10 cellular contexts compared by ENCODE assay signal in the genomic region with DNA sequence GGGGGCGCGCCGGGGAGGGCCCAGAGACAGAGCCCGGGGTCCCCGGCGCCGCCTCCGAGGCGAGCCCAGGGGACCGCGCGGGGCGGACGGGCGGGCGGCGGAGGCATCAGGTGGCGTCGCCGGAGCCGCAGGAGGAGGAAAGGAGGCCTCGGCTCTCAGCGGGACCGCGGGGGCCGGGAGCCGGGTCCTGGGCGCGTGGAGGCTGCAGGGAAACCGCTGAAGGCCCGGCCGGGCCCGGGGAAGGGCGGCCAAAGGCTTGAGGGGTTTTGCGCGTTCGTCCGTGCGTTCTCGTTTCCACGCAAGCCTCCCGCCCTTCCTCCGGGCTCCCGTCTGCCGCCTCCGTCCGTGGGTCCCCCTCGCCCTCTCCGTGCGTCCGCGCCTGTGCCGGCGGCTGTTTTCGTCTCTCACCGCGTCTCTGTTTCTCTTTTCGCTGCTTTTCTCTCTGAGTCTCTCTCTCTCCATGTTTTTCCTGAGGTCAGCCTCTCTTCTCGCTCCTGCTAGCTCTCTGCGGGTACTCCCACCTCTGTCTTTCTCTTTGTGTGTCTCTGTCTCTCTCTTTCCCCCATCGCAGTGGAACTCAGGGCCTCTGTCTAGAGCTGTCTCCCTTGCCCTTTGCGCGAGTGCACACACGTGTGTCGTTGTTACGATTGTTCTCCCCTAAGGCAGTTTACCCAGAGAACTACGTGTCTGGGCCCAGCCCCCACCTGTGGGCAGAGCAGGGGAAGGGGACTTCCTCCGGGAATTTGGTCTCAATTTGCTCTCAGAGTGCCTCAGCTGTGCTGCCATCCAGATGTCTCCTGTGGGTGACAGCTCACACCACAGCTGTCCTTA. TPM values are rescaled to one million over a fixed set of nuclear protein-coding genes. Genes with fewer than 3 reads are reported as not detected.
DNase-seq lines count a peak whose midpoint lies in the region; ATAC-seq and TF ChIP-seq lines count a peak whose summit lies in the region.
"Had no signal": no experiment of that assay in that cellular context is flagged by ENCODE, and none has a peak within 500 bp of the region (broad histone marks: within the 10 kb centered on the region; RNA-seq: fewer than 3 reads in every experiment).

No MANE protein-coding gene starts in this region.

- H3K4me2 ChIP-seq in GM23338 = peak overlapping the region; percentile 92

- peaks cover 4% of the 10 kb centered on the region; the same call in 2 of the 3 replicates for H3K9me3 Mint-ChIP-seq in GM23338
- no peaks in the 10 kb centered on the region for H3K9me3 Mint-ChIP-seq in activated CD8-positive, alpha-beta memory T cell treated with anti-CD3 and anti-CD28 coated beads, Interleukin-2, amount 10 ng/mL, durations not matched to agents 7 days and 5 days (ENCODE audit: low read depth)
- no peaks in the 10 kb centered on the region for H3K9me3 Mint-ChIP-seq in stimulated activated memory B cell treated with anti-CD40 and anti-IgM and Interleukin-4, amounts not matched to agents 10 μg/mL and 1 μg/mL and 100 μg/mL, for 72 hours

- H3K27me3 Mint-ChIP-seq in GM23338 (ENCODE audit: insufficient read depth, low read depth, poor library complexity) = peaks cover 66% of the 10 kb centered on the region
- no peaks in the 10 kb centered on the region for H3K27me3 Mint-ChIP-seq in activated CD8-positive, alpha-beta memory T cell treated with anti-CD3 and anti-CD28 coated beads, Interleukin-2, amount 10 ng/mL, durations not matched to agents 7 days and 5 days
- H3K27me3 Mint-ChIP-seq in stimulated activated memory B cell treated with anti-CD40 and anti-IgM and Interleukin-4, amounts not matched to agents 10 μg/mL and 1 μg/mL and 100 μg/mL, for 72 hours = no peaks in the 10 kb centered on the region

- no peaks in the 10 kb centered on the region for H3K9me3 ChIP-seq in gastroesophageal sphincter

- H3K27ac Mint-ChIP-seq in GM23338 = no peak overlapping the region
- H3K27ac Mint-ChIP-seq in activated CD8-positive, alpha-beta memory T cell treated with anti-CD3 and anti-CD28 coated beads, Interleukin-2, amount 10 ng/mL, durations not matched to agents 7 days and 5 days = peak overlapping the region; percentile 95
- H3K27ac Mint-ChIP-seq in stimulated activated memory B cell treated with anti-CD40 and anti-IgM and Interleukin-4, amounts not matched to agents 10 μg/mL and 1 μg/mL and 100 μg/mL, for 72 hours = peak overlapping the region; percentile 93

- H3K4me3 ChIP-seq in GM23338 (peak overlapping the region; percentile 72), gastroesophageal sphincter (peak overlapping the region in 1 of 2 donors; percentile 48)

- H3F3A ChIP-seq in GM23338 (replicated peaks; ENCODE audit: low read depth) = no peaks in the 10 kb centered on the region

- H3K36me3 ChIP-seq in GM23338 (ENCODE audit: insufficient read depth) (no peaks in the 10 kb centered on the region), gastroesophageal sphincter (no peaks in the 10 kb centered on the region)
- H3K36me3 ChIP-seq: SJSA1 had no signal

- H4K20me1 ChIP-seq in GM23338 (replicated peaks; ENCODE audit: insufficient read depth) = no peaks in the 10 kb centered on the region; the same call in 1 of the 2 replicates

- peak overlapping the region; percentile 93 for H2AFZ ChIP-seq in GM23338

- peak overlapping the region; percentile 81 for H3K4me3 Mint-ChIP-seq in GM23338
- H3K4me3 Mint-ChIP-seq in activated CD8-positive, alpha-beta memory T cell treated with anti-CD3 and anti-CD28 coated beads, Interleukin-2, amount 10 ng/mL, durations not matched to agents 7 days and 5 days = peak overlapping the region; percentile 100
- H3K4me3 Mint-ChIP-seq in stimulated activated memory B cell treated with anti-CD40 and anti-IgM and Interleukin-4, amounts not matched to agents 10 μg/mL and 1 μg/mL and 100 μg/mL, for 72 hours = peak overlapping the region; percentile 92

- peak; percentile 58 for DNase-seq in GM23338 (ENCODE audit: low spot score)
- peak; percentile 55 for DNase-seq in activated CD8-positive, alpha-beta memory T cell treated with anti-CD3 and anti-CD28 coated beads, Interleukin-2, amount 10 ng/mL, durations not matched to agents 7 days and 5 days
- DNase-seq in iPS-NIHi11 (ENCODE audit: low spot score) = peak; percentile 59
- no peak for DNase-seq in foreskin melanocyte
- DNase-seq in SK-N-DZ (ENCODE audit: low spot score) = no peak
- DNase-seq in NOMO-1 (lab: John Stamatoyannopoulos, UW; ENCODE audit: unreplicated experiment in 2 of 2) = no peak

- ATAC-seq in GM23338 (peak; percentile 15), gastroesophageal sphincter (no peak)
- peak; percentile 0 for ATAC-seq in activated CD8-positive, alpha-beta memory T cell treated with anti-CD3 and anti-CD28 coated beads, Interleukin-2, amount 10 ng/mL, durations not matched to agents 7 days and 5 days
- ATAC-seq in stimulated activated memory B cell treated with anti-CD40 and anti-IgM and Interleukin-4, amounts not matched to agents 10 μg/mL and 1 μg/mL and 100 μg/mL, for 72 hours = peak; percentile 17
- ATAC-seq: HCT116 had no signal

- no peak for TF ChIP-seq POLR2A in gastroesophageal sphincter (IDR thresholded peaks at IDR 0.05)

- H3K27me3 ChIP-seq in GM23338 (ENCODE audit: insufficient read depth) (peaks cover 73% of the 10 kb centered on the region), gastroesophageal sphincter (peaks cover 96% of the 10 kb centered on the region)

- H3K9me2 ChIP-seq in GM23338 (ENCODE audit: insufficient read depth) = no peaks in the 10 kb centered on the region

- CTCF ChIA-PET in activated CD8-positive, alpha-beta memory T cell treated with anti-CD3 and anti-CD28 coated beads, Interleukin-2, amount 10 ng/mL, durations not matched to agents 7 days and 5 days (lab: Charles Lee) = interaction anchor here (1.0 to 6.9 kb wide), 9 partner anchors 11 to 205 kb away, joined by 3 to 50 read pairs (median 5); no protein-coding TSS in a partner anchor

- peaks cover 7% of the 10 kb centered on the region for H3K4me1 Mint-ChIP-seq in GM23338
- peaks cover 68% of the 10 kb centered on the region for H3K4me1 Mint-ChIP-seq in activated CD8-positive, alpha-beta memory T cell treated with anti-CD3 and anti-CD28 coated beads, Interleukin-2, amount 10 ng/mL, durations not matched to agents 7 days and 5 days
- H3K4me1 Mint-ChIP-seq in stimulated activated memory B cell treated with anti-CD40 and anti-IgM and Interleukin-4, amounts not matched to agents 10 μg/mL and 1 μg/mL and 100 μg/mL, for 72 hours = peaks cover 68% of the 10 kb centered on the region

- no peak for TF ChIP-seq EP300 in gastroesophageal sphincter (IDR thresholded peaks at IDR 0.05)

- no peaks in the 10 kb centered on the region for H3K79me2 ChIP-seq in GM23338 (replicated peaks; ENCODE audit: insufficient read depth)

- peaks cover 10% of the 10 kb centered on the region for H3K4me1 ChIP-seq in GM23338 (ENCODE audit: insufficient read depth)
- H3K4me1 ChIP-seq in gastroesophageal sphincter = peaks cover 0 to 34% (median 26%) of the 10 kb centered on the region in 3 donors

- TF ChIP-seq CTCF in GM23338 (conservative IDR thresholded peaks at IDR 0.05; ENCODE audit: low read depth in 2 of 2) (no peak), gastroesophageal sphincter (IDR thresholded peaks at IDR 0.05) (no peak)

- 4 to 11% methylated on average over 25 to 30 of the region's 68 CpGs for WGBS in gastroesophageal sphincter (ENCODE audit: low coverage in 1 of 2), 2 donors

- peaks cover 4% of the 10 kb centered on the region; the same call in 1 of the 3 replicates for H3K36me3 Mint-ChIP-seq in GM23338 (ENCODE audit: low read depth)
- peaks cover 52% of the 10 kb centered on the region for H3K36me3 Mint-ChIP-seq in activated CD8-positive, alpha-beta memory T cell treated with anti-CD3 and anti-CD28 coated beads, Interleukin-2, amount 10 ng/mL, durations not matched to agents 7 days and 5 days
- peaks cover 62% of the 10 kb centered on the region for H3K36me3 Mint-ChIP-seq in stimulated activated memory B cell treated with anti-CD40 and anti-IgM and Interleukin-4, amounts not matched to agents 10 μg/mL and 1 μg/mL and 100 μg/mL, for 72 hours

- H3K27ac ChIP-seq in GM23338 (ENCODE audit: low read depth) (no peak overlapping the region), gastroesophageal sphincter (no peak overlapping the region)
- H3K27ac ChIP-seq: SJSA1 had no signal

TF ChIP-seq in GM23338, 12 proteins besides CTCF, POLR2A, EP300 and RAD21:
- TF ChIP-seq EZH2 (IDR thresholded peaks at IDR 0.05; ENCODE audit: low read depth, unreplicated experiment) = peak; percentile 82
- no peak for TF ChIP-seq EZH2phosphoT487 (IDR thresholded peaks at IDR 0.05; ENCODE audit: unreplicated experiment)
- TF ChIP-seq, protein P1, sequence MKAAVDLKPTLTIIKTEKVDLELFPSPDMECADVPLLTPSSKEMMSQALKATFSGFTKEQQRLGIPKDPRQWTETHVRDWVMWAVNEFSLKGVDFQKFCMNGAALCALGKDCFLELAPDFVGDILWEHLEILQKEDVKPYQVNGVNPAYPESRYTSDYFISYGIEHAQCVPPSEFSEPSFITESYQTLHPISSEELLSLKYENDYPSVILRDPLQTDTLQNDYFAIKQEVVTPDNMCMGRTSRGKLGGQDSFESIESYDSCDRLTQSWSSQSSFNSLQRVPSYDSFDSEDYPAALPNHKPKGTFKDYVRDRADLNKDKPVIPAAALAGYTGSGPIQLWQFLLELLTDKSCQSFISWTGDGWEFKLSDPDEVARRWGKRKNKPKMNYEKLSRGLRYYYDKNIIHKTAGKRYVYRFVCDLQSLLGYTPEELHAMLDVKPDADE (IDR thresholded peaks at IDR 0.05) = no peak
- no peak for TF ChIP-seq ZNF331 (CRISPR knock-in tag; IDR thresholded peaks at IDR 0.05; ENCODE audit: low read depth)
- TF ChIP-seq ZNF114 (CRISPR knock-in tag; IDR thresholded peaks at IDR 0.05) = no peak

RNA-seq across cellular contexts. Expression of gene IRF4, which starts 2.1 kb away (rescaled TPM):
- total RNA-seq in GM23338 (2014; rRNA removed; shearing (Covaris generic)) = 0.97 and 1.3 TPM in 2 replicates
- polyA plus RNA-seq in GM23338 (2016; fragmentation: Nextera tagmentation; extraction: Ambion mirVana) = 1.9 and 4.1 TPM in 2 replicates
- total RNA-seq in activated CD8-positive, alpha-beta memory T cell treated with anti-CD3 and anti-CD28 coated beads, Interleukin-2, amount 10 ng/mL, durations not matched to agents 7 days and 5 days = 100 to 1,000 TPM; 184 to 254 TPM
- not detected in 2 replicates for polyA plus RNA-seq in SK-N-DZ (2014; cell fraction: cytosol; rRNA removed)
- polyA plus RNA-seq in SK-N-DZ (2014; cell fraction: nucleus; rRNA removed) = not detected in 2 replicates
- total RNA-seq in gastroesophageal sphincter = 1 to 10 TPM in 3 of 4 donors, under 1 TPM in 1; 0.89 to 7.4 (median 3.2) TPM

Comparison
In these comparisons a context has a peak if more than half of its experiments do, and no peak if none do; other contexts are left out.
1. DNase-seq: peak in GM23338 (single experiment), activated CD8-positive, alpha-beta memory T cell treated with anti-CD3 and anti-CD28 coated beads, Interleukin-2, amount 10 ng/mL, durations not matched to agents 7 days and 5 days (single experiment) and iPS-NIHi11 (single experiment); none in foreskin melanocyte (single experiment), SK-N-DZ (single experiment) and NOMO-1 (0 of 2).
2. RNA of gene IRF4, which starts 2.1 kb away (total RNA-seq): 184 to 254 TPM in activated CD8-positive, alpha-beta memory T cell treated with anti-CD3 and anti-CD28 coated beads, Interleukin-2, amount 10 ng/mL, durations not matched to agents 7 days and 5 days; 0.89 to 7.4 TPM in gastroesophageal sphincter and 0.97 to 1.3 TPM in GM23338; every median in the first group is over 10 times any median in the second.
3. Peak in every context shown above with its lines, with median percentiles within 50 percentile points of each other: H3K4me3 Mint-ChIP-seq.